Comparison of ENCODE assay signal across 8 cellular contexts in genomic region chr5:54785729-54786548, GRCh38.
DNase-seq lines count a peak whose midpoint lies in the region; ATAC-seq, FAIRE-seq and TF ChIP-seq lines count a peak whose summit lies in the region.

No MANE protein-coding gene starts in this region.

- intact Hi-C loops in pancreas (cut with DNase I) = no loop called here

- H3K27ac Mint-ChIP-seq in IgD-negative memory B cell (peak overlapping the region; percentile 8 to 87 (median 45)), neural progenitor cell (no peak overlapping the region)
- no peak overlapping the region for H3K27ac Mint-ChIP-seq in activated CD8-positive, alpha-beta memory T cell treated with anti-CD3 and anti-CD28 coated beads, Interleukin-2, amount 10 ng/mL, durations not matched to agents 7 days and 5 days

- H3K27ac ChIP-seq in coronary artery (peak overlapping the region; percentile 16 to 27), pancreas (no peak overlapping the region), neural progenitor cell (no peak overlapping the region)

- peak overlapping the region in 2 of 4 donors; percentile 31 to 82 for H3K4me3 Mint-ChIP-seq in IgD-negative memory B cell
- H3K4me3 Mint-ChIP-seq in activated CD8-positive, alpha-beta memory T cell treated with anti-CD3 and anti-CD28 coated beads, Interleukin-2, amount 10 ng/mL, durations not matched to agents 7 days and 5 days = no peak overlapping the region
- H3K4me3 Mint-ChIP-seq in neural progenitor cell = no peak overlapping the region

- H3K27me3 Mint-ChIP-seq in IgD-negative memory B cell (no peaks in the 10 kb centered on the region), neural progenitor cell (ENCODE audit: insufficient read depth, low read depth) (peaks cover 4% of the 10 kb centered on the region)
- H3K27me3 Mint-ChIP-seq in activated CD8-positive, alpha-beta memory T cell treated with anti-CD3 and anti-CD28 coated beads, Interleukin-2, amount 10 ng/mL, durations not matched to agents 7 days and 5 days = peaks cover 3% of the 10 kb centered on the region

- peaks cover 13 to 16% (median 14%) of the 10 kb centered on the region in 3 donors for H3K4me1 Mint-ChIP-seq in IgD-negative memory B cell
- H3K4me1 Mint-ChIP-seq in activated CD8-positive, alpha-beta memory T cell treated with anti-CD3 and anti-CD28 coated beads, Interleukin-2, amount 10 ng/mL, durations not matched to agents 7 days and 5 days = no peaks in the 10 kb centered on the region
- no peaks in the 10 kb centered on the region for H3K4me1 Mint-ChIP-seq in neural progenitor cell

- no peaks in the 10 kb centered on the region for H3F3A ChIP-seq in neural progenitor cell (ENCODE audit: low read depth)

- H3K36me3 Mint-ChIP-seq in IgD-negative memory B cell (peaks cover 7% of the 10 kb centered on the region), neural progenitor cell (no peaks in the 10 kb centered on the region)
- peaks cover 11% of the 10 kb centered on the region for H3K36me3 Mint-ChIP-seq in activated CD8-positive, alpha-beta memory T cell treated with anti-CD3 and anti-CD28 coated beads, Interleukin-2, amount 10 ng/mL, durations not matched to agents 7 days and 5 days

- H2AFZ ChIP-seq in neural progenitor cell (replicated peaks) = no peak overlapping the region

- TF ChIP-seq CTCF in coronary artery (IDR thresholded peaks at IDR 0.05) = no peak
- TF ChIP-seq CTCF in pancreas (IDR thresholded peaks at IDR 0.05) = no peak
- TF ChIP-seq CTCF in neural progenitor cell (IDR thresholded peaks at IDR 0.05) = no peak

- H3K9me3 Mint-ChIP-seq in IgD-negative memory B cell (peaks cover 4 to 11% (median 7%) of the 10 kb centered on the region in 3 donors), neural progenitor cell (peaks cover 14% of the 10 kb centered on the region)
- H3K9me3 Mint-ChIP-seq in activated CD8-positive, alpha-beta memory T cell treated with anti-CD3 and anti-CD28 coated beads, Interleukin-2, amount 10 ng/mL, durations not matched to agents 7 days and 5 days (ENCODE audit: low read depth) = peaks cover 11% of the 10 kb centered on the region

- H3K4me2 ChIP-seq in neural progenitor cell = no peak overlapping the region

- CTCF ChIA-PET in activated CD8-positive, alpha-beta memory T cell treated with anti-CD3 and anti-CD28 coated beads, Interleukin-2, amount 10 ng/mL, durations not matched to agents 7 days and 5 days (lab: Charles Lee) = interaction anchor here (1.1 kb wide), 1 partner anchor 8 kb away, joined by 3 read pairs; no protein-coding TSS in a partner anchor

- no peak for DNase-seq in coronary artery (ENCODE audit: low spot score)
- peak in 4 of 6 donors; percentile 46 to 69 (median 53) for DNase-seq in pancreas
- DNase-seq in activated CD8-positive, alpha-beta memory T cell treated with anti-CD3 and anti-CD28 coated beads, Interleukin-2, amount 10 ng/mL, durations not matched to agents 7 days and 5 days = no peak
- no peak for DNase-seq in neural progenitor cell (ENCODE audit: low spot score)
- no peak for DNase-seq in HPDE6-E6E7 (ENCODE audit: extremely low spot score)

- peak; percentile 84 for ATAC-seq in GM21390 (IDR thresholded peaks at IDR 0.05; ENCODE audit: unreplicated experiment)
- ATAC-seq in pancreas = peak in 3 of 4 donors; percentile 65 to 90 (median 85)
- no peak for ATAC-seq in activated CD8-positive, alpha-beta memory T cell treated with anti-CD3 and anti-CD28 coated beads, Interleukin-2, amount 10 ng/mL, durations not matched to agents 7 days and 5 days
- ATAC-seq in GM19397 (IDR thresholded peaks at IDR 0.05; ENCODE audit: unreplicated experiment) = no peak

- H3K9ac ChIP-seq in neural progenitor cell = no peak overlapping the region

- no peaks in the 10 kb centered on the region for H3K9me3 ChIP-seq in pancreas
- no peaks in the 10 kb centered on the region for H3K9me3 ChIP-seq in neural progenitor cell (ENCODE audit: low read depth)

- no peaks in the 10 kb centered on the region for H4K20me1 ChIP-seq in neural progenitor cell (ENCODE audit: low read depth)

- 40 to 48% methylated on average over 9 of the region's 9 CpGs for WGBS in pancreas, 2 donors

- no peak for FAIRE-seq in pancreas (lab: Jason Lieb, UNC)

- no peaks in the 10 kb centered on the region for H3K79me2 ChIP-seq in neural progenitor cell (ENCODE audit: low read depth)

- H3K4me3 ChIP-seq in coronary artery (no peak overlapping the region), pancreas (no peak overlapping the region), neural progenitor cell (no peak overlapping the region)

- H3K4me1 ChIP-seq in pancreas = no peaks in the 10 kb centered on the region
- H3K4me1 ChIP-seq in neural progenitor cell = no peaks in the 10 kb centered on the region

- H3K27me3 ChIP-seq in pancreas (no peaks in the 10 kb centered on the region), neural progenitor cell (no peaks in the 10 kb centered on the region)

- no peaks in the 10 kb centered on the region for H3K36me3 ChIP-seq in pancreas
- no peaks in the 10 kb centered on the region for H3K36me3 ChIP-seq in neural progenitor cell

Comparison
In these comparisons a context has a peak if more than half of its experiments do, and no peak if none do; other contexts are left out.
1. ATAC-seq: peak in GM21390 (single experiment) and pancreas (3 of 4); none in activated CD8-positive, alpha-beta memory T cell treated with anti-CD3 and anti-CD28 coated beads, Interleukin-2, amount 10 ng/mL, durations not matched to agents 7 days and 5 days (single experiment) and GM19397 (single experiment).
2. H3K27ac Mint-ChIP-seq: peak in IgD-negative memory B cell (3 of 3); none in activated CD8-positive, alpha-beta memory T cell treated with anti-CD3 and anti-CD28 coated beads, Interleukin-2, amount 10 ng/mL, durations not matched to agents 7 days and 5 days (single experiment) and neural progenitor cell (single experiment).
3. DNase-seq: peak in pancreas (4 of 6); none in coronary artery (single experiment), activated CD8-positive, alpha-beta memory T cell treated with anti-CD3 and anti-CD28 coated beads, Interleukin-2, amount 10 ng/mL, durations not matched to agents 7 days and 5 days (single experiment), neural progenitor cell (single experiment) and HPDE6-E6E7 (single experiment).
4. H3K27ac ChIP-seq: peak in coronary artery (2 of 2); none in pancreas (0 of 4) and neural progenitor cell (single experiment).